ENCODE assay signal across 9 cellular contexts in the genomic region with DNA sequence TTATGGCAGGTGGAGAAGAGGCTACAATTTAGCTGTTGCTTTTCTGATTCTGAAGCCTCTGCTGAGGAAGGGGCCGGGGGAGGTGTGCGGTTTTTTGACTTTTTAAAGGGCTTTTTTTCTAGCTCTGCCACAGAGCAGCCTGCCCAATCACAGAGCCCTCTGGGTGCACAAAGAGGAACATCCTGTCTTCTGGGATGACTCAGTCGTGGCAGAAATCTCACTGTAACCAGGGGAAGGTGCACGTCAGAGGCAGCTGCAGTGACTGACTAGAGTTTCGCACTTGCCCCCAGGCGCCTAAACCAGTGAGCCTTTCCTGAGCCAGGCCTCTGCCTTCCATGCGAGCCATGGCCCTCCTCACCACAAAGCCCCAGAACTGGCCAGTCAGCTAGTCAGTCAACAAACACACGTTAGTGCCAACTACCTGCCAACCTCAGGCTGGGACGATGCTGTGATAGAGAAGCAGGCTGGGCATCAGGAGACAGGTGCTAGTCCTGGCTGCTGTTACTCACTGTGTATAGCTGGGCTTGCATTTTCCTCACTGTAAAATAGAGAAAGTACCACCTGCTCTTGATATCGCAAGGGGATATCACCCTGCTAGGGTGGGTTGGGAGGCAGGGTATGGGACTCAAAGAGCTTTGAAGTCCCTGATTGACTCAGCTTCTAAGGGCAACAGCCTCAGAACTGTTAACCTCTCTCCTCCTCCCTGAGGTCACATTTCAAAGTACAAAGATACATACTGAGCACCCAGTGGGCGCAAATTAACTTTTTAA. TPM values are rescaled to one million over a fixed set of nuclear protein-coding genes. Genes with fewer than 3 reads are reported as not detected.
DNase-seq lines count a peak whose midpoint lies in the region; ATAC-seq and TF ChIP-seq lines count a peak whose summit lies in the region.
"Had no signal": no experiment of that assay in that cellular context is flagged by ENCODE, and none has a peak within 500 bp of the region (broad histone marks: within the 10 kb centered on the region; RNA-seq: fewer than 3 reads in every experiment).

No MANE protein-coding gene starts in this region.

- DNase-seq in GM04503 (ENCODE audit: low read depth) (peak; percentile 73), HFF-Myc (ENCODE audit: extremely low read depth, low read depth) (peak; percentile 83), NCI-H226 (peak; percentile 87), epithelial cell of prostate (ENCODE audit: low read depth, low spot score) (peak; percentile 95), HuH-7.5 (ENCODE audit: low spot score) (no peak)
- DNase-seq in activated CD8-positive, alpha-beta memory T cell treated with anti-CD3 and anti-CD28 coated beads for 48 hours (ENCODE audit: low read depth in 2 of 3, low spot score in 2 of 3), result peak in 2 of 3 experiments; percentile 63 to 77
- DNase-seq in naive thymus-derived CD8-positive, alpha-beta T cell, result peak; percentile 65 to 96 (median 90)
- peak; percentile 88 to 96 for DNase-seq in stimulated activated naive CD8-positive, alpha-beta T cell treated with anti-CD3 and anti-CD28 coated beads, Interleukin-15, amount 100 ng/mL, for 72 hours

- TF ChIP-seq CTCF in HFF-Myc (IDR thresholded peaks at IDR 0.05; ENCODE audit: low read depth, low read length, missing control alignments), result no peak

- ATAC-seq in naive thymus-derived CD8-positive, alpha-beta T cell, result peak; percentile 74 to 83
- peak; percentile 77 for ATAC-seq in stimulated activated naive CD8-positive, alpha-beta T cell treated with anti-CD3 and anti-CD28 coated beads, Interleukin-15, amount 100 ng/mL, for 72 hours

- peaks cover 0 to 1% (median 0%) of the 10 kb centered on the region in 9 donors for H3K9me3 Mint-ChIP-seq in naive thymus-derived CD8-positive, alpha-beta T cell
- no peaks in the 10 kb centered on the region for H3K9me3 Mint-ChIP-seq in stimulated activated naive CD8-positive, alpha-beta T cell treated with anti-CD3 and anti-CD28 coated beads, Interleukin-15, amount 100 ng/mL, for 72 hours

- H3K27me3 Mint-ChIP-seq in naive thymus-derived CD8-positive, alpha-beta T cell, result no peaks in the 10 kb centered on the region
- no peaks in the 10 kb centered on the region for H3K27me3 Mint-ChIP-seq in stimulated activated naive CD8-positive, alpha-beta T cell treated with anti-CD3 and anti-CD28 coated beads, Interleukin-15, amount 100 ng/mL, for 72 hours

- peak overlapping the region; percentile 89 to 100 (median 97) for H3K4me3 Mint-ChIP-seq in naive thymus-derived CD8-positive, alpha-beta T cell
- peak overlapping the region; percentile 93 to 94 for H3K4me3 Mint-ChIP-seq in stimulated activated naive CD8-positive, alpha-beta T cell treated with anti-CD3 and anti-CD28 coated beads, Interleukin-15, amount 100 ng/mL, for 72 hours

- H3K4me1 Mint-ChIP-seq in naive thymus-derived CD8-positive, alpha-beta T cell, result peaks cover 41 to 91% (median 71%) of the 10 kb centered on the region in 4 donors
- H3K4me1 Mint-ChIP-seq in stimulated activated naive CD8-positive, alpha-beta T cell treated with anti-CD3 and anti-CD28 coated beads, Interleukin-15, amount 100 ng/mL, for 72 hours, result peaks cover 64% of the 10 kb centered on the region

- peak overlapping the region; percentile 86 for H3K27ac ChIP-seq in epithelial cell of prostate

- peak overlapping the region; percentile 95 to 100 (median 98) for H3K27ac Mint-ChIP-seq in naive thymus-derived CD8-positive, alpha-beta T cell
- peak overlapping the region; percentile 94 to 98 for H3K27ac Mint-ChIP-seq in stimulated activated naive CD8-positive, alpha-beta T cell treated with anti-CD3 and anti-CD28 coated beads, Interleukin-15, amount 100 ng/mL, for 72 hours

- peaks cover 19 to 53% (median 25%) of the 10 kb centered on the region in 3 donors for H3K36me3 Mint-ChIP-seq in naive thymus-derived CD8-positive, alpha-beta T cell

- POLR2A ChIA-PET in naive thymus-derived CD8-positive, alpha-beta T cell (lab: Charles Lee), result interaction anchor here (0.8 to 34.1 kb wide), 11 partner anchors 8 to 544 kb away, joined by 3 to 1589 read pairs (median 5); partner anchors contain the start of genes ATP6V1G1, TMEM268 and TNFSF8

- H3K4me3 ChIP-seq in HFF-Myc (replicated peaks; ENCODE audit: low read depth, low read length), result no peak overlapping the region

RNA-seq across cellular contexts. Expression of gene AKNA, which starts 2.2 kb away (rescaled TPM):
- 100 to 1,000 TPM; 425 to 430 TPM for total RNA-seq in naive thymus-derived CD8-positive, alpha-beta T cell
- polyA plus RNA-seq in naive thymus-derived CD8-positive, alpha-beta T cell, result 10 to 100 TPM; 12.7 to 31.6 (median 21.3) TPM

RNA-seq across cellular contexts. Expression of gene ORM2, which starts 55.9 kb away (rescaled TPM):
- total RNA-seq in naive thymus-derived CD8-positive, alpha-beta T cell, result not detected
- not detected for polyA plus RNA-seq in naive thymus-derived CD8-positive, alpha-beta T cell
- total RNA-seq: glomerular endothelial cell had no signal
